37 cellular contexts compared by ENCODE assay signal in genomic region chr10:77482072-77482471, GRCh38.
"Had no signal": no experiment of that assay in that cellular context is flagged by ENCODE, and none has a peak within 500 bp of the region (broad histone marks: within the 10 kb centered on the region; RNA-seq: fewer than 3 reads in every experiment).

No MANE protein-coding gene starts in this region.

- H3K4me1 Mint-ChIP-seq: activated B cell treated with CpG ODN at 0.5 μM for 24 hours had no signal

- H3K4me3 ChIP-seq: Peyer's patch, SJSA1 had no signal

- H3K27me3 ChIP-seq: Peyer's patch, SJSA1 had no signal

- H3K9me3 Mint-ChIP-seq: activated B cell treated with CpG ODN at 0.5 μM for 24 hours; activated CD4-positive, alpha-beta memory T cell treated with anti-CD3 and anti-CD28 coated beads for 36 hours; activated naive CD4-positive, alpha-beta T cell treated with anti-CD3 and anti-CD28 coated beads for 36 hours; activated naive CD4-positive, alpha-beta T cell treated with anti-CD3 and anti-CD28 coated beads, Interleukin-2, amount 50 U/mL, for 72 hours; activated T-cell treated with anti-CD3 and anti-CD28 coated beads, Interleukin-2, amount 50 U/mL, for 4 hours; activated T-helper 1 cell treated with anti-CD3 and anti-CD28 coated beads, Interleukin-12 subunit alpha, Interleukin-12 subunit beta, Interleukin-2, Interleukin-4 antibody, amounts not matched to agents 30 ng/mL and 10 ng/mL and 1 ng/mL, durations not matched to agents 14 hours and 24 hours and 36 hours had no signal

- H3K36me3 Mint-ChIP-seq: activated CD4-positive, alpha-beta memory T cell treated with anti-CD3 and anti-CD28 coated beads for 36 hours; activated naive CD4-positive, alpha-beta T cell treated with anti-CD3 and anti-CD28 coated beads, Interleukin-2, amount 50 U/mL, for 72 hours; brain had no signal

- H3K27ac ChIP-seq: Peyer's patch, SJSA1, VCaP had no signal

- H3K9me3 ChIP-seq: Peyer's patch, SJSA1 had no signal

- ATAC-seq: activated naive CD4-positive, alpha-beta T cell treated with anti-CD3 and anti-CD28 coated beads, Interleukin-2, amount 50 U/mL, for 72 hours; activated T-cell treated with anti-CD3 and anti-CD28 coated beads, Interleukin-2, amount 50 U/mL, for 4 hours; PC-3 had no signal

- H3K27ac Mint-ChIP-seq: activated B cell treated with CpG ODN at 0.5 μM for 24 hours; activated CD4-positive, alpha-beta memory T cell treated with anti-CD3 and anti-CD28 coated beads for 36 hours; activated naive CD4-positive, alpha-beta T cell treated with anti-CD3 and anti-CD28 coated beads for 36 hours; activated naive CD4-positive, alpha-beta T cell treated with anti-CD3 and anti-CD28 coated beads, Interleukin-2, amount 50 U/mL, for 72 hours; activated T-helper 1 cell treated with anti-CD3 and anti-CD28 coated beads, Interleukin-12 subunit alpha, Interleukin-12 subunit beta, Interleukin-2, Interleukin-4 antibody, amounts not matched to agents 30 ng/mL and 10 ng/mL and 1 ng/mL, durations not matched to agents 14 hours and 24 hours and 36 hours had no signal

- DNase-seq: activated B cell treated with CpG ODN at 0.5 μM for 24 hours; activated CD4-positive, alpha-beta memory T cell treated with anti-CD3 and anti-CD28 coated beads for 36 hours; activated CD4-positive, alpha-beta T cell treated with anti-CD3 and anti-CD28 coated beads for 4 hours; activated CD4-positive, alpha-beta T cell treated with anti-CD3 and anti-CD28 coated beads, Interleukin-2, amount 50 U/mL, for 1 hour; activated CD4-positive, CD25-positive, alpha-beta regulatory T cell treated with anti-CD3 and anti-CD28 coated beads, Interleukin-2, amount 50 U/mL, for 72 hours; activated CD8-positive, alpha-beta memory T cell treated with anti-CD3 and anti-CD28 coated beads, Interleukin-2, amount 50 U/mL, for 4 hours; activated gamma-delta T cell treated with Interleukin-2 at 50 U/mL for 16 hours; activated naive CD4-positive, alpha-beta T cell treated with anti-CD3 and anti-CD28 coated beads for 36 hours; activated T-cell treated with anti-CD3 and anti-CD28 coated beads for 4 hours; activated T-cell treated with anti-CD3 and anti-CD28 coated beads, Interleukin-2, amount 50 U/mL, for 4 hours; anterior cingulate cortex; caudate nucleus; cerebellar nuclear complex; NCI-H1092 treated with DMSO at 0.1 percent for 48 hours; NCI-H1417; NCI-H146; NCI-H187; NCI-H2029 treated with DMSO at 0.1 percent for 48 hours; NCI-H2107; NCI-H2171; NCI-H510A; NCI-H526; NCI-H748 treated with DMSO at 0.1 percent for 48 hours; NK-92 treated with Interleukin-12 subunit alpha and Interleukin-12 subunit beta, amount 100 ng/mL, for 24 hours; PC-3; Peyer's patch; RPMI8226; SHP77 treated with DMSO at 0.1 percent for 48 hours; SW 1271; T-helper 1 cell; T-helper 2 cell; T-helper 9 cell had no signal

- H3K27me3 Mint-ChIP-seq: activated B cell treated with CpG ODN at 0.5 μM for 24 hours; activated CD4-positive, alpha-beta memory T cell treated with anti-CD3 and anti-CD28 coated beads for 36 hours had no signal

- H3K4me3 Mint-ChIP-seq: activated B cell treated with CpG ODN at 0.5 μM for 24 hours; activated CD4-positive, alpha-beta memory T cell treated with anti-CD3 and anti-CD28 coated beads for 36 hours; activated naive CD4-positive, alpha-beta T cell treated with anti-CD3 and anti-CD28 coated beads for 36 hours; activated T-cell treated with anti-CD3 and anti-CD28 coated beads, Interleukin-2, amount 50 U/mL, for 4 hours; activated T-helper 1 cell treated with anti-CD3 and anti-CD28 coated beads, Interleukin-12 subunit alpha, Interleukin-12 subunit beta, Interleukin-2, Interleukin-4 antibody, amounts not matched to agents 30 ng/mL and 10 ng/mL and 1 ng/mL, durations not matched to agents 14 hours and 24 hours and 36 hours; brain had no signal

- H3K36me3 ChIP-seq: Peyer's patch, SJSA1 had no signal
